In the genomic region with DNA sequence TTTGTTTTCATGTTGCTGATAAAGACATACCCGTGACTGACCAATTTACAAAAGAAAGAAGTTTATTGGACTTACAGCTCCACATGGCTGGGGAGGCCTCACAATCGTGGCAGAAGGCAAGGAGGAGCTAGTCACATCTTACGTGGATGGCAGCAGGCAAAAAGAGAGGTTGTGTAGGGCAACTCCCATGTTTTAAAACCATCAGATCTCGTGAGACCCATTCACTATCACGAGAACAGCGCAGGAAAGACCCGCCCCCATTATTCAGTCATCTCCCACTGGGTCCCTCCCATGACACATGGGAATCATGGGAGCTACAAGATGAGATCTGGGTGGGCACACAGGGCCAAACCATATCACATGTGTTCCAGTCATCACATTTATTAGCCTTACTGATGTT, we compare ENCODE assay signal across 27 cellular contexts. TPM values are rescaled to one million over a fixed set of nuclear protein-coding genes. Genes with fewer than 3 reads are reported as not detected.
"Had no signal": no experiment of that assay in that cellular context is flagged by ENCODE, and none has a peak within 500 bp of the region (broad histone marks: within the 10 kb centered on the region; RNA-seq: fewer than 3 reads in every experiment).

No MANE protein-coding gene starts in this region.

- H3K9me3 ChIP-seq: SJSA1, SK-N-SH had no signal

- H3K27ac ChIP-seq: SJSA1 had no signal

- FAIRE-seq: RCC 7860 had no signal

- H3K9ac ChIP-seq: SK-N-SH had no signal

- H3K4me2 ChIP-seq: SK-N-SH had no signal

- H3K4me1 ChIP-seq: SJSA1 had no signal

- H3K4me3 ChIP-seq: SJSA1 had no signal

- H3K36me3 ChIP-seq: SJSA1 had no signal

- DNase-seq: KBM-7, MV-4-11, NCI-H1048, NCI-H1105, NCI-H1417, NCI-H1436 treated with DMSO at 0.1 percent for 48 hours, NCI-H1694 treated with DMSO at 0.1 percent for 48 hours, NCI-H1930, NCI-H2081, NCI-H2107, NCI-H226, NCI-H446, NCI-H510A, NCI-H524 treated with DMSO at 0.1 percent for 48 hours, NCI-H774, RPMI8226, SIG-M5, SK-N-SH, SW 1271, T-cell had no signal

- ATAC-seq: T-cell had no signal

RNA-seq across cellular contexts. Expression of a gene that starts 16.8 kb away (rescaled TPM):
- total RNA-seq: HT-29, LHCN-M2, MCF 10A, Right ventricle myocardium superior, SJSA1, T-cell had no signal
- polyA plus RNA-seq: IgD-negative memory B cell, SK-N-SH had no signal

RNA-seq across cellular contexts. Expression of a gene that starts 25.8 kb away (rescaled TPM):
- total RNA-seq: HT-29, LHCN-M2, MCF 10A, Right ventricle myocardium superior, SJSA1, T-cell had no signal
- polyA plus RNA-seq: IgD-negative memory B cell, SK-N-SH had no signal
